Comparison of ENCODE assay signal across 1 cellular context in genomic region chr3:132293231-132293630, GRCh38.
TF ChIP-seq lines count a peak whose summit lies in the region.

No MANE protein-coding gene starts in this region.

TF ChIP-seq in H1, 55 proteins besides CTCF, POLR2A, EP300 and RAD21 (continued from another document):
- TF ChIP-seq CHD7 (IDR thresholded peaks at IDR 0.05; ENCODE audit: insufficient replicate concordance, low read length) (no peak), SIN3A (conservative IDR thresholded peaks at IDR 0.05 in 1 of 2, IDR thresholded peaks at IDR 0.05 in 1 of 2; ENCODE audit: low read depth in 1 of 2, low read length in 2 of 2) (no peak), EGR1 (IDR thresholded peaks at IDR 0.05; ENCODE audit: borderline replicate concordance, low read depth, low read length) (no peak)
